In genomic region chr2:187527262-187527661, GRCh38 we compare ENCODE assay signal across 12 cellular contexts. TPM values are rescaled to one million over a fixed set of nuclear protein-coding genes. Genes with fewer than 3 reads are reported as not detected.
DNase-seq lines count a peak whose midpoint lies in the region; ATAC-seq and TF ChIP-seq lines count a peak whose summit lies in the region.
"Had no signal": no experiment of that assay in that cellular context is flagged by ENCODE, and none has a peak within 500 bp of the region (broad histone marks: within the 10 kb centered on the region; RNA-seq: fewer than 3 reads in every experiment).

No MANE protein-coding gene starts in this region.

- peak overlapping the region; percentile 84 for H3K27ac Mint-ChIP-seq in WTC11

- CTCF ChIA-PET in WTC11 (lab: Charles Lee), result interaction anchor here (1.4 to 2.9 kb wide), 2 partner anchors 27 to 54 kb away, joined by 4 to 17 read pairs; no protein-coding TSS in a partner anchor

- ATAC-seq in WTC11 (no peak), sciatic nerve (peak; percentile 22)

- intact Hi-C loops in sciatic nerve (cut with DNase I), result no loop called here

- no peak overlapping the region for H3K4me3 ChIP-seq in fibroblast of villous mesenchyme (ENCODE audit: low read depth, low read length)

- TF ChIP-seq CTCF in WTC11 (IDR thresholded peaks at IDR 0.05) (no peak), fibroblast of villous mesenchyme (IDR thresholded peaks at IDR 0.05; ENCODE audit: insufficient read depth, low read depth, low read length) (no peak)

- H3K27me3 Mint-ChIP-seq in WTC11 (ENCODE audit: low read depth), result no peaks in the 10 kb centered on the region

- H3K4me1 Mint-ChIP-seq in WTC11, result peaks cover 40% of the 10 kb centered on the region

- no peaks in the 10 kb centered on the region for H3K9me3 Mint-ChIP-seq in WTC11

- 0 out of 2 replicates have a peak overlapping the region, but pooled peaks have one; percentile 4 for H3K4me3 Mint-ChIP-seq in WTC11

- POLR2A ChIA-PET in WTC11 (lab: Charles Lee), result no interaction called here

- DNase-seq in GM03348 (ENCODE audit: low spot score), result peak; percentile 13
- no peak for DNase-seq in WTC11 (ENCODE audit: low spot score)
- peak; percentile 94 for DNase-seq in fibroblast of villous mesenchyme (ENCODE audit: low read depth)
- DNase-seq in sciatic nerve (ENCODE audit: low spot score), result no peak
- DNase-seq in stimulated activated CD4-positive, alpha-beta T cell treated with anti-CD3 and anti-CD28 coated beads, Interleukin-15, amount 100 ng/mL, for 24 hours, result no peak
- no peak for DNase-seq in NCI-H1436 treated with DMSO at 0.1 percent for 48 hours (lab: John Stamatoyannopoulos, UW)
- no peak for DNase-seq in SIG-M5 (lab: John Stamatoyannopoulos, UW)
- no peak for DNase-seq in activated gamma-delta T cell treated with Interleukin-2 at 50 U/mL for 16 hours
- DNase-seq: activated CD4-positive, alpha-beta T cell treated with anti-CD3 and anti-CD28 coated beads, Interleukin-2, amount 50 U/mL, for 1 hour; activated naive CD4-positive, alpha-beta T cell; MV-4-11; NCI-H526 had no signal

- peaks cover under 1% of the 10 kb centered on the region; the same call in 1 of the 2 replicates for H3K36me3 Mint-ChIP-seq in WTC11

TF ChIP-seq in WTC11, 78 proteins besides CTCF, POLR2A, EP300 and RAD21 (continues in another document):
- TF ChIP-seq MLX (CRISPR knock-in tag; IDR thresholded peaks at IDR 0.05), result no peak
- no peak for TF ChIP-seq ZNF423 (CRISPR knock-in tag; IDR thresholded peaks at IDR 0.05)
- TF ChIP-seq RORB (CRISPR knock-in tag; IDR thresholded peaks at IDR 0.05), result no peak
- TF ChIP-seq AFF4 (CRISPR knock-in tag; IDR thresholded peaks at IDR 0.05; ENCODE audit: borderline replicate concordance), result no peak
- no peak for TF ChIP-seq GRHL2 (CRISPR knock-in tag; IDR thresholded peaks at IDR 0.05; ENCODE audit: insufficient replicate concordance, severe bottlenecking)
- no peak for TF ChIP-seq KAT7 (CRISPR knock-in tag; IDR thresholded peaks at IDR 0.05; ENCODE audit: borderline replicate concordance)
- no peak for TF ChIP-seq ERG (CRISPR knock-in tag; IDR thresholded peaks at IDR 0.05)
- no peak for TF ChIP-seq ARID4B (CRISPR knock-in tag; IDR thresholded peaks at IDR 0.05; ENCODE audit: borderline replicate concordance)
- TF ChIP-seq USF2 (CRISPR knock-in tag; IDR thresholded peaks at IDR 0.05), result no peak
- TF ChIP-seq FOXP4 (CRISPR knock-in tag; IDR thresholded peaks at IDR 0.05), result no peak
- no peak for TF ChIP-seq USF1 (CRISPR knock-in tag; IDR thresholded peaks at IDR 0.05)

RNA-seq across cellular contexts. Expression of gene TFPI, which starts 27.0 kb away (rescaled TPM):
- total RNA-seq in WTC11 (2021) (8.4 to 10.2 TPM (median 8.9 TPM) in 3 replicates), fibroblast of villous mesenchyme (110 and 126 TPM in 2 replicates), sciatic nerve (106 TPM)

Comparison
In these comparisons a context has a peak if more than half of its experiments do, and no peak if none do; other contexts are left out.
1. DNase-seq: peak in GM03348 (single experiment) and fibroblast of villous mesenchyme (single experiment); none in WTC11 (single experiment), sciatic nerve (single experiment), stimulated activated CD4-positive, alpha-beta T cell treated with anti-CD3 and anti-CD28 coated beads, Interleukin-15, amount 100 ng/mL, for 24 hours (single experiment), NCI-H1436 treated with DMSO at 0.1 percent for 48 hours (single experiment), SIG-M5 (single experiment) and activated gamma-delta T cell treated with Interleukin-2 at 50 U/mL for 16 hours (single experiment).